19 cellular contexts compared by ENCODE assay signal in genomic region chr3:32448686-32449474, GRCh38. TPM values are rescaled to one million over a fixed set of nuclear protein-coding genes. Genes with fewer than 3 reads are reported as not detected.
DNase-seq lines count a peak whose midpoint lies in the region; ATAC-seq and TF ChIP-seq lines count a peak whose summit lies in the region.
"Had no signal": no experiment of that assay in that cellular context is flagged by ENCODE, and none has a peak within 500 bp of the region (broad histone marks: within the 10 kb centered on the region; RNA-seq: fewer than 3 reads in every experiment).

No MANE protein-coding gene starts in this region.

- H3K4me1 Mint-ChIP-seq in endothelial cell (ENCODE audit: unreplicated experiment) (peaks cover 39% of the 10 kb centered on the region), naive B cell (peaks cover 34 to 52% (median 39%) of the 10 kb centered on the region in 3 donors)

- H3K27ac ChIP-seq in left ventricle myocardium inferior (replicated peaks) (no peak overlapping the region), aorta (ENCODE audit: low read depth in 1 of 2, low read length in 2 of 2) (no peak overlapping the region)
- H3K27ac ChIP-seq: dorsolateral prefrontal cortex, hepatocyte, skin epidermis had no signal

- no peaks in the 10 kb centered on the region for H3K9me3 Mint-ChIP-seq in endothelial cell (ENCODE audit: unreplicated experiment)
- no peaks in the 10 kb centered on the region for H3K9me3 Mint-ChIP-seq in naive B cell
- H3K9me3 Mint-ChIP-seq: activated T-helper 2 cell treated with anti-CD3 and anti-CD28 coated beads, Interferon-gamma antibody, Interleukin-2, Interleukin-4, amounts not matched to agents 10 μg/mL and 5 μg/mL and 100 μg/mL, durations not matched to agents 14 hours and 24 hours and 36 hours; stimulated activated memory B cell treated with anti-CD40 and anti-IgM and Interleukin-4, amounts not matched to agents 10 μg/mL and 1 μg/mL and 100 μg/mL, for 72 hours had no signal

- H3K27me3 Mint-ChIP-seq in endothelial cell (ENCODE audit: unreplicated experiment) (peaks cover 7% of the 10 kb centered on the region), naive B cell (no peaks in the 10 kb centered on the region)
- H3K27me3 Mint-ChIP-seq: stimulated activated memory B cell treated with anti-CD40 and anti-IgM and Interleukin-4, amounts not matched to agents 10 μg/mL and 1 μg/mL and 100 μg/mL, for 72 hours had no signal

- ATAC-seq in Right ventricle myocardium inferior (peak; percentile 48), naive B cell (ENCODE audit: low read depth in 2 of 2) (no peak), aorta (ENCODE audit: low FRiP score) (peak; percentile 15)
- ATAC-seq: left colon; stimulated activated memory B cell treated with anti-CD40 and anti-IgM and Interleukin-4, amounts not matched to agents 10 μg/mL and 1 μg/mL and 100 μg/mL, for 72 hours had no signal

- H3K9me3 ChIP-seq in left ventricle myocardium inferior (replicated peaks) = no peaks in the 10 kb centered on the region
- peaks cover 1% of the 10 kb centered on the region for H3K9me3 ChIP-seq in aorta (ENCODE audit: control insufficient read depth, low read length)

- no peak for TF ChIP-seq CTCF in left ventricle myocardium inferior (IDR thresholded peaks at IDR 0.05; ENCODE audit: borderline replicate concordance)
- TF ChIP-seq CTCF in endothelial cell (IDR thresholded peaks at IDR 0.05; ENCODE audit: unreplicated experiment) = no peak

- DNase-seq in Right ventricle myocardium inferior (ENCODE audit: missing footprints) (no peak), left ventricle myocardium inferior (no peak), endothelial cell (ENCODE audit: low spot score) (no peak), naive B cell (no peak), aorta (peak in 1 of 2 donors; percentile 73), NOMO-1 treated with DMSO at 0.1 percent for 48 hours (lab: John Stamatoyannopoulos, UW; ENCODE audit: unreplicated experiment) (no peak), HuH-7 (ENCODE audit: low spot score) (no peak), COLO829 (ENCODE audit: low spot score) (no peak)
- DNase-seq: activated CD4-positive, alpha-beta T cell treated with anti-CD3 and anti-CD28 coated beads for 1 hour; AML-193; DMS79 treated with DMSO at 0.1 percent for 48 hours; dorsolateral prefrontal cortex; left colon; NCI-H82; RPMI8226 had no signal

- H3K4me3 ChIP-seq in left ventricle myocardium inferior = no peak overlapping the region
- no peak overlapping the region for H3K4me3 ChIP-seq in aorta (ENCODE audit: low read length in 2 of 2)
- H3K4me3 ChIP-seq: dorsolateral prefrontal cortex, hepatocyte, skin epidermis had no signal

- H3K27me3 ChIP-seq in left ventricle myocardium inferior (ENCODE audit: low read depth) (no peaks in the 10 kb centered on the region), aorta (ENCODE audit: control insufficient read depth in 1 of 2, insufficient read depth in 2 of 2, low read length in 1 of 2) (no peaks in the 10 kb centered on the region)
- H3K27me3 ChIP-seq: hepatocyte had no signal

- H3K36me3 Mint-ChIP-seq in endothelial cell (ENCODE audit: low read depth, unreplicated experiment) = peaks cover 26% of the 10 kb centered on the region
- H3K36me3 Mint-ChIP-seq in naive B cell = peaks cover 19 to 33% of the 10 kb centered on the region in 2 donors

- intact Hi-C loops in Right ventricle myocardium inferior (cut with DNase I) = no loop called here
- intact Hi-C loops in left ventricle myocardium inferior (cut with micrococcal nuclease) = no loop called here
- intact Hi-C loops in aorta (cut with DNase I) = no loop called here

- H3K4me1 ChIP-seq in left ventricle myocardium inferior (no peaks in the 10 kb centered on the region), aorta (ENCODE audit: control insufficient read depth in 1 of 2, insufficient read depth in 2 of 2, low read length in 2 of 2) (no peaks in the 10 kb centered on the region)

- WGBS in aorta, 2 donors = 88 to 91% methylated on average over 14 of the region's 14 CpGs

- H3K4me3 Mint-ChIP-seq in endothelial cell (ENCODE audit: unreplicated experiment) (no peak overlapping the region), naive B cell (peak overlapping the region in 1 of 8 donors; percentile 23)
- H3K4me3 Mint-ChIP-seq: stimulated activated memory B cell treated with anti-CD40 and anti-IgM and Interleukin-4, amounts not matched to agents 10 μg/mL and 1 μg/mL and 100 μg/mL, for 72 hours had no signal

- H3K27ac Mint-ChIP-seq in endothelial cell (ENCODE audit: unreplicated experiment) (peak overlapping the region; percentile 92), naive B cell (peak overlapping the region in 4 of 6 donors; percentile 20 to 74 (median 70))

- peaks cover under 1% of the 10 kb centered on the region for H3K36me3 ChIP-seq in left ventricle myocardium inferior
- no peaks in the 10 kb centered on the region for H3K36me3 ChIP-seq in aorta (ENCODE audit: control insufficient read depth in 1 of 2, insufficient read depth in 2 of 2, low read length in 1 of 2)

RNA-seq across cellular contexts. Expression of gene CMTM6, which starts 53.8 kb away (rescaled TPM):
- 11.3 TPM for total RNA-seq in Right ventricle myocardium inferior
- total RNA-seq in left ventricle myocardium inferior = 10.9 TPM
- total RNA-seq in endothelial cell (ENCODE audit: unreplicated experiment) = 59.9 TPM
- 100 to 1,000 TPM in 4 of 6 donors, 10 to 100 TPM in 2; 89.7 to 156 (median 106) TPM for polyA plus RNA-seq in naive B cell (ENCODE audit: low read depth in 6 of 6)
- total RNA-seq in aorta = 10 to 100 TPM; 31.8 to 32.1 TPM
- polyA plus RNA-seq in aorta = 10 to 100 TPM; 19.0 to 19.9 TPM

RNA-seq across cellular contexts. Expression of gene CMTM7, which starts 57.2 kb away (rescaled TPM):
- total RNA-seq in Right ventricle myocardium inferior = 5.0 TPM
- total RNA-seq in left ventricle myocardium inferior = 2.9 TPM
- 54.4 TPM for total RNA-seq in endothelial cell (ENCODE audit: unreplicated experiment)
- polyA plus RNA-seq in naive B cell (ENCODE audit: low read depth in 6 of 6) = 100 to 1,000 TPM in 2 of 6 donors, 10 to 100 TPM in 4; 56.8 to 116 (median 73.3) TPM
- total RNA-seq in aorta = 10 to 100 TPM; 11.8 to 17.3 TPM
- polyA plus RNA-seq in aorta = 1 to 10 TPM; 2.0 to 5.0 TPM

Comparison
In these comparisons a context has a peak if more than half of its experiments do, and no peak if none do; other contexts are left out.
1. ATAC-seq: peak in Right ventricle myocardium inferior (single experiment) and aorta (single experiment); none in naive B cell (0 of 2).